In genomic region chr18:8695932-8696510, GRCh38 we compare ENCODE assay signal across 14 cellular contexts. TPM values are rescaled to one million over a fixed set of nuclear protein-coding genes. Genes with fewer than 3 reads are reported as not detected.
DNase-seq lines count a peak whose midpoint lies in the region; ATAC-seq and TF ChIP-seq lines count a peak whose summit lies in the region.
"Had no signal": no experiment of that assay in that cellular context is flagged by ENCODE, and none has a peak within 500 bp of the region (broad histone marks: within the 10 kb centered on the region; RNA-seq: fewer than 3 reads in every experiment).

No MANE protein-coding gene starts in this region.

- no peak overlapping the region for H3K4me3 Mint-ChIP-seq in effector memory CD8-positive, alpha-beta T cell
- no peak overlapping the region for H3K4me3 Mint-ChIP-seq in activated naive CD4-positive, alpha-beta T cell treated with anti-CD3 and anti-CD28 coated beads for 36 hours
- H3K4me3 Mint-ChIP-seq: activated CD4-positive, alpha-beta memory T cell treated with anti-CD3 and anti-CD28 coated beads, Interleukin-2, amount 10 ng/mL, durations not matched to agents 7 days and 5 days; CD8-positive, alpha-beta T cell; immature natural killer cell had no signal

- DNase-seq in GM13976 (ENCODE audit: low spot score) (peak; percentile 34), thyroid gland (no peak)
- DNase-seq in effector memory CD8-positive, alpha-beta T cell = no peak
- DNase-seq in activated CD4-positive, alpha-beta T cell treated with anti-CD3 and anti-CD28 coated beads for 48 hours = no peak
- no peak for DNase-seq in activated naive CD4-positive, alpha-beta T cell treated with anti-CD3 and anti-CD28 coated beads for 36 hours

- intact Hi-C loops in activated naive CD4-positive, alpha-beta T cell treated with anti-CD3 and anti-CD28 coated beads for 36 hours (cut with micrococcal nuclease) = loop anchor here (1.0 to 2.0 kb wide), 5 partner anchors 41 to 820 kb away; no protein-coding TSS in a partner anchor
- intact Hi-C loops in thyroid gland (cut with DNase I) = no loop called here

- H3K27ac Mint-ChIP-seq in effector memory CD8-positive, alpha-beta T cell = no peak overlapping the region
- no peak overlapping the region for H3K27ac Mint-ChIP-seq in activated naive CD4-positive, alpha-beta T cell treated with anti-CD3 and anti-CD28 coated beads for 36 hours
- H3K27ac Mint-ChIP-seq: activated CD4-positive, alpha-beta memory T cell treated with anti-CD3 and anti-CD28 coated beads, Interleukin-2, amount 10 ng/mL, durations not matched to agents 7 days and 5 days; CD8-positive, alpha-beta T cell; immature natural killer cell had no signal

- H3K27me3 ChIP-seq in thyroid gland = no peaks in the 10 kb centered on the region
- H3K27me3 ChIP-seq: dorsolateral prefrontal cortex, esophagus squamous epithelium, right lobe of liver had no signal

- no peak overlapping the region for H3K27ac ChIP-seq in thyroid gland
- H3K27ac ChIP-seq: esophagus squamous epithelium, right lobe of liver had no signal

- TF ChIP-seq CTCF in GM13976 (IDR thresholded peaks at IDR 0.05; ENCODE audit: borderline replicate concordance, control extremely low read depth, extremely low read depth, insufficient read depth, missing control alignments) = no peak
- TF ChIP-seq CTCF in thyroid gland (IDR thresholded peaks at IDR 0.05) = no peak

- CTCF ChIA-PET in activated naive CD4-positive, alpha-beta T cell treated with anti-CD3 and anti-CD28 coated beads for 36 hours (lab: Charles Lee) = interaction anchor here (0.6 to 4.0 kb wide), 12 partner anchors 9 to 1219 kb away, joined by 3 to 53 read pairs (median 3); no protein-coding TSS in a partner anchor

- WGBS in thyroid gland, 2 donors = 80 to 86% methylated on average over 3 of the region's 3 CpGs

- in situ Hi-C loops in GM13976 (cut with MboI; ENCODE audit: low sequenced_read_pairs, unreplicated experiment) = no loop called here

- no peaks in the 10 kb centered on the region for H3K9me3 ChIP-seq in thyroid gland
- H3K9me3 ChIP-seq: esophagus squamous epithelium, right lobe of liver had no signal

- H3K36me3 ChIP-seq in thyroid gland = no peaks in the 10 kb centered on the region
- H3K36me3 ChIP-seq: esophagus squamous epithelium, right lobe of liver had no signal

- H3K9me3 Mint-ChIP-seq in effector memory CD8-positive, alpha-beta T cell = no peaks in the 10 kb centered on the region
- H3K9me3 Mint-ChIP-seq in activated naive CD4-positive, alpha-beta T cell treated with anti-CD3 and anti-CD28 coated beads for 36 hours = no peaks in the 10 kb centered on the region
- H3K9me3 Mint-ChIP-seq: activated CD4-positive, alpha-beta memory T cell treated with anti-CD3 and anti-CD28 coated beads, Interleukin-2, amount 10 ng/mL, durations not matched to agents 7 days and 5 days; CD8-positive, alpha-beta T cell; immature natural killer cell had no signal

- H3K4me1 ChIP-seq in thyroid gland = no peaks in the 10 kb centered on the region
- H3K4me1 ChIP-seq: esophagus squamous epithelium, right lobe of liver had no signal

- no peaks in the 10 kb centered on the region for H3K4me1 Mint-ChIP-seq in effector memory CD8-positive, alpha-beta T cell (ENCODE audit: low read depth in 2 of 2)
- no peaks in the 10 kb centered on the region for H3K4me1 Mint-ChIP-seq in activated naive CD4-positive, alpha-beta T cell treated with anti-CD3 and anti-CD28 coated beads for 36 hours (ENCODE audit: low read depth)
- H3K4me1 Mint-ChIP-seq: activated CD4-positive, alpha-beta memory T cell treated with anti-CD3 and anti-CD28 coated beads, Interleukin-2, amount 10 ng/mL, durations not matched to agents 7 days and 5 days; immature natural killer cell had no signal

- H3K4me3 ChIP-seq in thyroid gland (replicated peaks in 1 of 3) = no peak overlapping the region
- H3K4me3 ChIP-seq: dorsolateral prefrontal cortex, esophagus squamous epithelium, right lobe of liver had no signal

- peaks cover 4% of the 10 kb centered on the region for H3K36me3 Mint-ChIP-seq in effector memory CD8-positive, alpha-beta T cell (ENCODE audit: insufficient read depth)
- H3K36me3 Mint-ChIP-seq in activated naive CD4-positive, alpha-beta T cell treated with anti-CD3 and anti-CD28 coated beads for 36 hours (ENCODE audit: low read depth) = no peaks in the 10 kb centered on the region
- H3K36me3 Mint-ChIP-seq: CD8-positive, alpha-beta T cell; immature natural killer cell had no signal

- H3K27me3 Mint-ChIP-seq in effector memory CD8-positive, alpha-beta T cell = peaks cover 19 to 25% of the 10 kb centered on the region in 2 donors
- peaks cover 5% of the 10 kb centered on the region for H3K27me3 Mint-ChIP-seq in activated naive CD4-positive, alpha-beta T cell treated with anti-CD3 and anti-CD28 coated beads for 36 hours (ENCODE audit: low read depth)

- ATAC-seq in GM21529 (IDR thresholded peaks at IDR 0.05; ENCODE audit: unreplicated experiment) (peak; percentile 76), HG03354 (IDR thresholded peaks at IDR 0.05; ENCODE audit: poor library complexity, severe bottlenecking, unreplicated experiment) (peak; percentile 75), HG02623 (IDR thresholded peaks at IDR 0.05; ENCODE audit: unreplicated experiment) (no peak)
- peak; percentile 31 for ATAC-seq in effector memory CD8-positive, alpha-beta T cell (replicated peaks)

- TF ChIP-seq POLR2A in thyroid gland (IDR thresholded peaks at IDR 0.05) = no peak

RNA-seq across cellular contexts. Expression of gene MTCL1, which starts 9.3 kb away (rescaled TPM):
- under 1 TPM; 0.15 to 0.31 TPM for total RNA-seq in activated naive CD4-positive, alpha-beta T cell treated with anti-CD3 and anti-CD28 coated beads for 36 hours
- total RNA-seq in thyroid gland = 1 to 10 TPM; 2.0 to 3.2 (median 2.5) TPM
